Comparison of ENCODE assay signal across 15 cellular contexts in the genomic region with DNA sequence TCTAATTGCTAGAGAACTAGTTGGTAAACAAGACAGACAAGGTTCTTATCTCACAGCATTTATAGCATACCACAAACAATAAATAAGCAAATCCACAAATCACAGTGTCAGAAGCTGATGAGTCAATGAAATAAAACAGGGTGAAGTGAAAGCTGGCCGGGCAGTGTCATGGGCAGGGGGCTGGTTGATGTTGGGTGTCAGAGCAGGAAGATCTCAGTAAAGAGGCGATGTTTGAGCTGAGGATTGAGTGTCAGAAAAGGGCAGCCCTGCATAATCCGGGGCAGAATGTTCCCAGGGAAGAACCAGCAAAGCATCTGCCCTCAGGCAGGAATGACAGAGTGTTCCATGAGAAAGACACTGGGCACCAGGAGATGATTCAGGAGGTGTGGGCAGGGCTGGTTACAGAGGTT.
DNase-seq lines count a peak whose midpoint lies in the region; ATAC-seq and TF ChIP-seq lines count a peak whose summit lies in the region.
"Had no signal": no experiment of that assay in that cellular context is flagged by ENCODE, and none has a peak within 500 bp of the region (broad histone marks: within the 10 kb centered on the region; RNA-seq: fewer than 3 reads in every experiment).

No MANE protein-coding gene starts in this region.

- H3K36me3 ChIP-seq in RWPE2 (ENCODE audit: low read depth): no peaks in the 10 kb centered on the region
- H3K36me3 ChIP-seq in esophagus squamous epithelium: peaks cover 0 to 9% (median 0%) of the 10 kb centered on the region in 3 donors

- 81% methylated on average over 3 of the region's 3 CpGs for WGBS in right cardiac atrium
- 69 to 75% methylated on average over 3 of the region's 3 CpGs for WGBS in esophagus squamous epithelium, 2 donors

- intact Hi-C loops in left ventricle myocardium superior (cut with micrococcal nuclease): no loop called here
- intact Hi-C loops in right cardiac atrium (cut with DNase I): no loop called here
- intact Hi-C loops in esophagus squamous epithelium (cut with DNase I): no loop called here

- TF ChIP-seq CTCF in RWPE2 (IDR thresholded peaks at IDR 0.05; ENCODE audit: poor library complexity, severe bottlenecking): no peak
- no peak for TF ChIP-seq CTCF in foreskin keratinocyte (conservative IDR thresholded peaks at IDR 0.05)
- no peak for TF ChIP-seq CTCF in esophagus squamous epithelium (IDR thresholded peaks at IDR 0.05)

- DNase-seq in left ventricle myocardium superior (no peak), right cardiac atrium (no peak), RWPE2 (ENCODE audit: low spot score) (peak; percentile 86), foreskin keratinocyte (peak; percentile 50 to 77), occipital lobe (lab: John Stamatoyannopoulos, UW) (no peak), NCI-H748 (lab: John Stamatoyannopoulos, UW; ENCODE audit: unreplicated experiment) (no peak), esophagus squamous epithelium (lab: John Stamatoyannopoulos, UW) (no peak), SKM-1 treated with dmso at 0.1 percent for 144 hours (lab: John Stamatoyannopoulos, UW; ENCODE audit: unreplicated experiment) (no peak)
- DNase-seq: amygdala; CD8-positive, alpha-beta T cell; GDM1; HCEC 1CT; KG1; OCI-M1; stimulated activated CD4-positive, alpha-beta T cell treated with anti-CD3 and anti-CD28 coated beads, Interleukin-1b, Interleukin-23, amount 100 ng/mL, for 48 hours had no signal

- TF ChIP-seq POLR2A in esophagus squamous epithelium (IDR thresholded peaks at IDR 0.05): no peak

- H3K9me3 ChIP-seq in right cardiac atrium (ENCODE audit: control insufficient read depth, low read length): no peaks in the 10 kb centered on the region
- no peaks in the 10 kb centered on the region for H3K9me3 ChIP-seq in RWPE2 (ENCODE audit: severe bottlenecking)
- no peaks in the 10 kb centered on the region for H3K9me3 ChIP-seq in esophagus squamous epithelium

- H3K4me3 ChIP-seq in right cardiac atrium (ENCODE audit: low read length) (no peak overlapping the region), RWPE2 (ENCODE audit: severe bottlenecking) (no peak overlapping the region), esophagus squamous epithelium (no peak overlapping the region)

- H3K4me1 ChIP-seq in right cardiac atrium (ENCODE audit: control insufficient read depth, insufficient read depth, low read length) (peaks cover 7% of the 10 kb centered on the region), RWPE2 (ENCODE audit: insufficient read depth, poor library complexity, severe bottlenecking) (peaks cover 51% of the 10 kb centered on the region), foreskin keratinocyte (peaks cover 36% of the 10 kb centered on the region), esophagus squamous epithelium (peaks cover 0 to 25% (median 11%) of the 10 kb centered on the region in 3 donors)

- no peak overlapping the region for H3K27ac ChIP-seq in right cardiac atrium (ENCODE audit: low read length)
- peak overlapping the region; percentile 58 for H3K27ac ChIP-seq in RWPE2 (ENCODE audit: poor library complexity, severe bottlenecking)
- peak overlapping the region; percentile 63 for H3K27ac ChIP-seq in foreskin keratinocyte
- H3K27ac ChIP-seq in esophagus squamous epithelium: no peak overlapping the region

- H3K27me3 ChIP-seq in right cardiac atrium (ENCODE audit: control insufficient read depth, insufficient read depth) (no peaks in the 10 kb centered on the region), RWPE2 (ENCODE audit: insufficient read depth, poor library complexity, severe bottlenecking) (no peaks in the 10 kb centered on the region), foreskin keratinocyte (no peaks in the 10 kb centered on the region), esophagus squamous epithelium (no peaks in the 10 kb centered on the region)

- ATAC-seq in left ventricle myocardium superior (peak; percentile 16), right cardiac atrium (no peak), RWPE2 (ENCODE audit: low read depth) (peak; percentile 68), foreskin keratinocyte (peak; percentile 77)
- ATAC-seq: CD8-positive, alpha-beta T cell had no signal

Comparison
In these comparisons a context has a peak if more than half of its experiments do, and no peak if none do; other contexts are left out.
1. ATAC-seq: peak in left ventricle myocardium superior (single experiment), RWPE2 (single experiment) and foreskin keratinocyte (single experiment); none in right cardiac atrium (0 of 2).
2. DNase-seq: peak in RWPE2 (single experiment) and foreskin keratinocyte (2 of 2); none in left ventricle myocardium superior (single experiment), right cardiac atrium (0 of 3), occipital lobe (single experiment), NCI-H748 (single experiment), esophagus squamous epithelium (single experiment) and SKM-1 treated with dmso at 0.1 percent for 144 hours (single experiment).
3. H3K27ac ChIP-seq: peak in RWPE2 (single experiment) and foreskin keratinocyte (single experiment); none in right cardiac atrium (single experiment) and esophagus squamous epithelium (0 of 4).